Comparison of ENCODE assay signal across 19 cellular contexts in the genomic region with DNA sequence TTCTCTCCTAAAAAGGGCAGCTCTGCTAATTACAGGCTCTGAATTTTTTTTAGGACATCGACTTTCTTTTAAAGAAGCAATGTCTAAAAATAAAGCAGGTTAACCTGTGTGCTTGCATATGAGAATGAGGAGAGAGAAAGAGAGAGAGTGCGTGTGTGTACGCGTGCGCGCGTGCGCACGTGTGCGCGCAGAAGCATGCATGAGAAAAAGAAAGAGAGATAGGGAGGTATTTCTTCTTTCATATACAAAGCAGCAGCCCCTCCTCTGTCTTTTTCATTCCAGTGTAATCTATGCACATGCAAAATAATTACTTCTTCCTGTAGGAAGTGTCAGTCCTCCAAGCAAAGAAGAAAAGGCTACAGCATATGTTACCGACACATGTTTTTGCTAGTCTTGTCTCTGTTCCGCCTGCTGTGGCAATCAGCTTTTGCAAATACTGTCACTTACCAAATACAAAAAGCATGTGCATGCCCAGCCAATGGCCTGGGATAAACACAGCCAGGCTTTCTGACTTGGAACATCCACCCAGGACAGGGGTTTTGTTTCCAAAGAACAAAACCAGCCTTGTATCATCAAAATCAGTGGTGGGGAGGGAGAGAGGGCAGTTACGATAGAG.
DNase-seq lines count a peak whose midpoint lies in the region; FAIRE-seq and TF ChIP-seq lines count a peak whose summit lies in the region.
"Had no signal": no experiment of that assay in that cellular context is flagged by ENCODE, and none has a peak within 500 bp of the region (broad histone marks: within the 10 kb centered on the region; RNA-seq: fewer than 3 reads in every experiment).

No MANE protein-coding gene starts in this region.

- FAIRE-seq in astrocyte (lab: Jason Lieb, UNC): no peak
- FAIRE-seq: G401.6, GM19239 had no signal

- H3K9ac ChIP-seq in astrocyte (ENCODE audit: low read length): no peak overlapping the region

- no peaks in the 10 kb centered on the region for H3K36me3 ChIP-seq in astrocyte (ENCODE audit: insufficient read depth, low read length)

- no peak overlapping the region for H3K27ac ChIP-seq in astrocyte (ENCODE audit: low read depth, low read length)
- H3K27ac ChIP-seq: C4-2B, PC-9 had no signal

- no peaks in the 10 kb centered on the region for H3K79me2 ChIP-seq in astrocyte (ENCODE audit: insufficient read depth, low read length)

- peaks cover 7% of the 10 kb centered on the region for H3K4me1 Mint-ChIP-seq in astrocyte (ENCODE audit: low read depth, unreplicated experiment)

- H3K4me1 ChIP-seq in astrocyte (ENCODE audit: insufficient read depth, low read length): no peaks in the 10 kb centered on the region

- H3K4me3 Mint-ChIP-seq in astrocyte (ENCODE audit: unreplicated experiment): no peak overlapping the region
- H3K4me3 Mint-ChIP-seq: activated T-cell treated with anti-CD3 and anti-CD28 coated beads, Interleukin-2, amount 50 U/mL, for 24 hours; T-cell had no signal

- H3K4me2 ChIP-seq in astrocyte (ENCODE audit: low read length): peak overlapping the region; percentile 69
- H3K4me2 ChIP-seq: PC-9 had no signal

- H2AFZ ChIP-seq in astrocyte (ENCODE audit: low read depth, low read length): peak overlapping the region; percentile 43
- H2AFZ ChIP-seq: PC-9 had no signal

- peaks cover 4% of the 10 kb centered on the region for H3K9me3 Mint-ChIP-seq in astrocyte (ENCODE audit: unreplicated experiment)
- H3K9me3 Mint-ChIP-seq: activated T-cell treated with anti-CD3 and anti-CD28 coated beads, Interleukin-2, amount 50 U/mL, for 24 hours; effector memory CD8-positive, alpha-beta T cell; naive B cell; T-cell had no signal

- H4K20me1 ChIP-seq in astrocyte (ENCODE audit: insufficient read depth, low read length): no peaks in the 10 kb centered on the region

- no peak for TF ChIP-seq CTCF in astrocyte (IDR thresholded peaks at IDR 0.05; ENCODE audit: insufficient read depth, low read depth, low read length)

- H3K27me3 ChIP-seq in astrocyte (ENCODE audit: insufficient read depth, low read length): no peaks in the 10 kb centered on the region

- no peaks in the 10 kb centered on the region for H3K9me3 ChIP-seq in astrocyte (ENCODE audit: insufficient read depth, low read depth, low read length)

- peaks cover 8% of the 10 kb centered on the region for H3K27me3 Mint-ChIP-seq in astrocyte (ENCODE audit: low read depth, unreplicated experiment)
- H3K27me3 Mint-ChIP-seq: activated T-cell treated with anti-CD3 and anti-CD28 coated beads, Interleukin-2, amount 50 U/mL, for 24 hours; effector memory CD8-positive, alpha-beta T cell; T-cell had no signal

- peak; percentile 66 for DNase-seq in DMS 273 treated with DMSO at 0.1 percent for 48 hours (lab: John Stamatoyannopoulos, UW)
- DNase-seq in NCI-H146 treated with DMSO at 0.1 percent for 48 hours (lab: John Stamatoyannopoulos, UW; ENCODE audit: unreplicated experiment): peak; percentile 29
- DNase-seq in astrocyte (ENCODE audit: low read depth): no peak
- peak; percentile 51 for DNase-seq in middle frontal gyrus (ENCODE audit: extremely low spot score, low spot score)
- no peak for DNase-seq in activated effector memory CD4-positive, alpha-beta T cell treated with Interleukin-2 at 50 U/mL for 16 hours
- no peak for DNase-seq in LoVo (ENCODE audit: low spot score)
- DNase-seq in activated T-cell treated with anti-CD3 and anti-CD28 coated beads, Interleukin-2, amount 50 U/mL, for 48 hours: no peak
- DNase-seq: activated CD4-positive, alpha-beta T cell treated with anti-CD3 and anti-CD28 coated beads for 1 hour; activated T-cell treated with anti-CD3 and anti-CD28 coated beads, Interleukin-2, amount 50 U/mL, for 24 hours; glutamatergic neuron; left cardiac atrium; naive B cell; PC-9; stimulated activated naive CD8-positive, alpha-beta T cell treated with anti-CD3 and anti-CD28 coated beads, Interleukin-15, Interleukin-2, amounts not matched to agents 100 U/mL and 50 U/mL, for 24 hours had no signal

- no peaks in the 10 kb centered on the region for H3K36me3 Mint-ChIP-seq in astrocyte (ENCODE audit: low read depth, unreplicated experiment)
- H3K36me3 Mint-ChIP-seq: T-cell had no signal

- peak overlapping the region; percentile 4 for H3K4me3 ChIP-seq in astrocyte (ENCODE audit: insufficient read depth, low read depth, low read length)
- H3K4me3 ChIP-seq: PC-9 had no signal

- H3K27ac Mint-ChIP-seq in astrocyte (ENCODE audit: unreplicated experiment): no peak overlapping the region
- H3K27ac Mint-ChIP-seq: activated T-cell treated with anti-CD3 and anti-CD28 coated beads, Interleukin-2, amount 50 U/mL, for 24 hours had no signal

Comparison
In these comparisons a context has a peak if more than half of its experiments do, and no peak if none do; other contexts are left out.
1. DNase-seq: peak in DMS 273 treated with DMSO at 0.1 percent for 48 hours (single experiment), NCI-H146 treated with DMSO at 0.1 percent for 48 hours (single experiment) and middle frontal gyrus (single experiment); none in astrocyte (single experiment), activated effector memory CD4-positive, alpha-beta T cell treated with Interleukin-2 at 50 U/mL for 16 hours (single experiment), LoVo (single experiment) and activated T-cell treated with anti-CD3 and anti-CD28 coated beads, Interleukin-2, amount 50 U/mL, for 48 hours (0 of 2).